Comparison of ENCODE assay signal across 19 cellular contexts in the genomic region with DNA sequence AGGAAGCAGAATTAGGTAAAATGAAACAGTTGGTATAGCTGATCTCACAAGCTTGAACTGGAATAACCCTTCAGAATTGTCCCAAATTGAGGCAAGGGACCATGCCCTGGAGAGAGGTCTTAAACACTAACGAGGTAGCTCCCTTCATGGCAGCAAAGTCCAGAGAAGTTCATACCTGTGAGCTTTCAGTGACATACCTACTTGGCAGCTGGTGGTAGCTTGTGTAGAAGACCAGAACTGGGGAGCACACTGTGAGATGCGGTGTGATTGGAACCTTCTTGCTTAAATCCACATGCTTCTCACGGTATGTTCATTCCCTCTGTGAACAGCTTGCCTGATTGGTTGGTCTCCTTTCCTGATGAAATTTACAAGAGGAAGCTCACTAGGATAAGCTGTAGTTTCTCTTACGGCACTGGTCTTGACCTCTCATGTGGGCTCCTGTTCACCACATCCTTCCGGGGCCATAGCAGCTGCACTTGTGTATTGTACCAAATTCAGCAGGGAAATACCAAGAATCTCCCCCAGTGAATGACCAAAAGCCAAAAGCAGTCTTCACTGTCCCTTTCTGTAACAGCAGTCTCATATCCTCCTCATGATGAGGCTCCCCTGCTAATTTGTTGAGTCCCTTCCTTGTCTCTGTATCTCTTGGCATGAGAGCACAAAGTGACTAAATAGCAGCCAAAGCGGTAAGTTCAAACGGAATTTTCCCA.
DNase-seq lines count a peak whose midpoint lies in the region; ATAC-seq, FAIRE-seq and TF ChIP-seq lines count a peak whose summit lies in the region.
"Had no signal": no experiment of that assay in that cellular context is flagged by ENCODE, and none has a peak within 500 bp of the region (broad histone marks: within the 10 kb centered on the region; RNA-seq: fewer than 3 reads in every experiment).

No MANE protein-coding gene starts in this region.

- DNase-seq in MV-4-11 (lab: John Stamatoyannopoulos, UW) (peak; percentile 99), H54 (ENCODE audit: insufficient read length, low spot score) (no peak), ACHN (no peak)
- DNase-seq in activated CD4-positive, alpha-beta T cell treated with anti-CD3 and anti-CD28 coated beads, Interleukin-2, amount 50 U/mL, for 1 hour = no peak
- no peak for DNase-seq in activated CD8-positive, alpha-beta memory T cell treated with anti-CD3 and anti-CD28 coated beads, Interleukin-2, amount 50 U/mL, for 48 hours
- DNase-seq: adrenal gland, GF-D8, HCEC 1CT, NCI-H1436, NCI-H524, nucleus accumbens, T1000 had no signal

- TF ChIP-seq POLR2A in H54 (IDR thresholded peaks at IDR 0.05; ENCODE audit: low read depth, low read length) = no peak

- in situ Hi-C loops in ACHN (cut with HindIII; ENCODE audit: low pct_ligation_motif_present, low pct_unique_long_range_greater_than_20kb, low sequenced_read_pairs) = no loop called here

- H3K27ac ChIP-seq in BLaER1 treated with 17β-estradiol and CSF1 and Interleukin-3, amounts not matched to agents 10 nM and 100 nM = peak overlapping the region in 10 of 11 experiments; percentile 5 to 59 (median 46); a peak in 17 of 22 replicates
- H3K27ac ChIP-seq: adrenal gland, RWPE1, skin epidermis had no signal

- H3K27me3 ChIP-seq in BLaER1 treated with 17β-estradiol and CSF1 and Interleukin-3, amounts not matched to agents 10 nM and 100 nM = no peaks in the 10 kb centered on the region
- H3K27me3 ChIP-seq: adrenal gland had no signal

- no peak for FAIRE-seq in H54 (lab: Jason Lieb, UNC)
- FAIRE-seq: A204.1, endothelial cell of umbilical vein had no signal

- H3K4me3 ChIP-seq in BLaER1 treated with 17β-estradiol and CSF1 and Interleukin-3, amounts not matched to agents 10 nM and 100 nM = peak overlapping the region in 1 of 10 experiments; percentile 2; a peak in 1 of 20 replicates
- H3K4me3 ChIP-seq: adrenal gland, skin epidermis had no signal

- no peaks in the 10 kb centered on the region for H3K36me3 ChIP-seq in BLaER1 treated with 17β-estradiol and CSF1 and Interleukin-3, amounts not matched to agents 10 nM and 100 nM
- H3K36me3 ChIP-seq: adrenal gland had no signal

- H3K4me1 ChIP-seq in BLaER1 treated with 17β-estradiol and CSF1 and Interleukin-3, amounts not matched to agents 10 nM and 100 nM = peaks cover 33 to 50% (median 44%) of the 10 kb centered on the region in 10 experiments
- H3K4me1 ChIP-seq: adrenal gland had no signal

- no peaks in the 10 kb centered on the region for H4K20me1 ChIP-seq in BLaER1 treated with 17β-estradiol and CSF1 and Interleukin-3, amounts not matched to agents 10 nM and 100 nM

- ATAC-seq in GM19324 (IDR thresholded peaks at IDR 0.05; ENCODE audit: low FRiP score, unreplicated experiment) (peak; percentile 54), HG02885 (IDR thresholded peaks at IDR 0.05; ENCODE audit: poor library complexity, unreplicated experiment) (peak; percentile 37)

- peaks cover 0 to 10% (median 0%) of the 10 kb centered on the region in 11 experiments; a peak in 3 of 22 replicates for H3K9me3 ChIP-seq in BLaER1 treated with 17β-estradiol and CSF1 and Interleukin-3, amounts not matched to agents 10 nM and 100 nM (replicated peaks in 1 of 11)
- H3K9me3 ChIP-seq: adrenal gland had no signal

- H3K9ac ChIP-seq in BLaER1 treated with 17β-estradiol and CSF1 and Interleukin-3, amounts not matched to agents 10 nM and 100 nM = 0 out of 22 replicates have a peak overlapping the region, but pooled peaks of 1 of the 11 experiments have one; percentile 29

- peak overlapping the region; percentile 55 to 85 (median 68) for H3K4me2 ChIP-seq in BLaER1 treated with 17β-estradiol and CSF1 and Interleukin-3, amounts not matched to agents 10 nM and 100 nM
